In genomic region chr13:110866491-110867170, GRCh38 we compare ENCODE assay signal across 20 cellular contexts. TPM values are rescaled to one million over a fixed set of nuclear protein-coding genes. Genes with fewer than 3 reads are reported as not detected.
A peak's percentile ranks its signal among the peaks of the same experiment; 100 is the strongest.
DNase-seq lines count a peak whose midpoint lies in the region; ATAC-seq, FAIRE-seq and TF ChIP-seq lines count a peak whose summit lies in the region.
"Had no signal": no experiment of that assay in that cellular context is flagged by ENCODE, and none has a peak within 500 bp of the region (broad histone marks: within the 10 kb centered on the region; RNA-seq: fewer than 3 reads in every experiment).

No MANE protein-coding gene starts in this region.

- H3K9me1 ChIP-seq in K562 (ENCODE audit: control insufficient read depth, insufficient read depth, low read length), result no peaks in the 10 kb centered on the region

- H3K27me3 ChIP-seq in HCT116 (ENCODE audit: insufficient read depth, low read length), result no peaks in the 10 kb centered on the region
- H3K27me3 ChIP-seq in K562 (ENCODE audit: control insufficient read depth in 2 of 2, insufficient read depth in 2 of 2, low read length in 2 of 2), result no peaks in the 10 kb centered on the region
- peaks cover 0 to 3% (median 0%) of the 10 kb centered on the region in 3 experiments for H3K27me3 ChIP-seq in neuronal stem cell (ENCODE audit: control insufficient read depth in 3 of 3, insufficient read depth in 3 of 3, low read depth in 1 of 3, low read length in 3 of 3)
- H3K27me3 ChIP-seq: BLaER1 had no signal

- H3K9me2 ChIP-seq in HCT116 (ENCODE audit: insufficient read depth), result no peaks in the 10 kb centered on the region

- H4K91ac ChIP-seq in neuronal stem cell (ENCODE audit: low read depth, low read length, poor library complexity), result peak overlapping the region; percentile 49

- peaks cover 15 to 31% of the 10 kb centered on the region in 2 experiments for H3K4me1 ChIP-seq in HCT116 (ENCODE audit: control insufficient read depth in 1 of 2, insufficient read depth in 2 of 2, low read length in 2 of 2)
- peaks cover 15 to 16% of the 10 kb centered on the region in 2 experiments; a peak in 4 of 5 replicates for H3K4me1 ChIP-seq in K562 (replicated peaks in 1 of 2; ENCODE audit: control insufficient read depth in 2 of 2, insufficient read depth in 2 of 2, low read length in 2 of 2)
- peaks cover 7 to 25% of the 10 kb centered on the region in 2 donors for H3K4me1 ChIP-seq in neuronal stem cell (ENCODE audit: control insufficient read depth in 2 of 2, insufficient read depth in 1 of 2, low read depth in 1 of 2, low read length in 2 of 2)
- H3K4me1 ChIP-seq: BLaER1 had no signal

- no peak overlapping the region for H2BK120ac ChIP-seq in neuronal stem cell (ENCODE audit: low read depth, low read length)

- H3K14ac ChIP-seq in neuronal stem cell (ENCODE audit: low read length), result no peak overlapping the region

- H3K36me3 ChIP-seq in HCT116 (ENCODE audit: control insufficient read depth in 1 of 2, insufficient read depth in 2 of 2, low read length in 2 of 2) (no peaks in the 10 kb centered on the region), K562 (ENCODE audit: control insufficient read depth, insufficient read depth, low read length) (no peaks in the 10 kb centered on the region), neuronal stem cell (replicated peaks in 1 of 2; ENCODE audit: control insufficient read depth in 2 of 2, insufficient read depth in 2 of 2, low read length in 2 of 2) (no peaks in the 10 kb centered on the region)
- H3K36me3 ChIP-seq: BLaER1 had no signal

- H2AFZ ChIP-seq in HCT116 (ENCODE audit: low read depth, low read length, poor library complexity, severe bottlenecking) (no peak overlapping the region), K562 (ENCODE audit: low read depth, low read length) (no peak overlapping the region), neuronal stem cell (ENCODE audit: low read length) (no peak overlapping the region)
- H2AFZ ChIP-seq: GM23248 had no signal

- no peaks in the 10 kb centered on the region for H3K36me3 Mint-ChIP-seq in activated CD4-positive, alpha-beta T cell treated with anti-CD3 and anti-CD28 coated beads for 36 hours (ENCODE audit: low read depth)
- H3K36me3 Mint-ChIP-seq: CD4-positive, CD25-positive, alpha-beta regulatory T cell; CD8-positive, alpha-beta T cell had no signal

- no peak overlapping the region for H2AK5ac ChIP-seq in neuronal stem cell (ENCODE audit: low read depth, low read length)

- no peak for TF ChIP-seq POLR2A in HCT116 (IDR thresholded peaks at IDR 0.05; ENCODE audit: borderline replicate concordance, extremely low read depth, insufficient read depth, insufficient read length)
- TF ChIP-seq POLR2A in K562 (conservative IDR thresholded peaks at IDR 0.05), result no peak

- POLR2A ChIA-PET in HCT116 (lab: Charles Lee), result no interaction called here
- POLR2A ChIA-PET in K562 (lab: Yijun Ruan, JAX), result no interaction called here
- POLR2A ChIA-PET in activated CD4-positive, alpha-beta T cell treated with anti-CD3 and anti-CD28 coated beads for 36 hours (lab: Charles Lee), result no interaction called here

- TF ChIP-seq CTCF in HCT116 (IDR thresholded peaks at IDR 0.05 in 2 of 3, conservative IDR thresholded peaks at IDR 0.05 in 1 of 3; ENCODE audit: borderline replicate concordance in 1 of 3, insufficient read depth in 1 of 3, low read depth in 2 of 3, low read length in 2 of 3) (no peak), K562 (IDR thresholded peaks at IDR 0.05 in 2 of 3, conservative IDR thresholded peaks at IDR 0.05 in 1 of 3; ENCODE audit: insufficient read depth in 2 of 3, low read depth in 1 of 3, low read length in 3 of 3) (no peak)

- H3K18ac ChIP-seq in neuronal stem cell (ENCODE audit: low read length), result no peak overlapping the region

- H3K9me3 ChIP-seq in HCT116 (ENCODE audit: control insufficient read depth in 1 of 2, insufficient read depth in 1 of 2, low read depth in 1 of 2, low read length in 2 of 2) (no peaks in the 10 kb centered on the region), K562 (replicated peaks; ENCODE audit: control insufficient read depth, insufficient read depth, low read depth, low read length) (peaks cover 3% of the 10 kb centered on the region; the same call in 1 of the 2 replicates), neuronal stem cell (replicated peaks in 1 of 2; ENCODE audit: control insufficient read depth in 2 of 2, insufficient read depth in 1 of 2, low read depth in 1 of 2, low read length in 2 of 2) (peaks cover 0 to 4% of the 10 kb centered on the region in 2 donors)
- H3K9me3 ChIP-seq: BLaER1, Caco-2 had no signal

- DNase-seq in HCT116 (ENCODE audit: low read depth, low spot score), result no peak
- DNase-seq in K562 (ENCODE audit: extremely low read depth in 1 of 4, low spot score in 3 of 4), result no peak
- no peak for DNase-seq in neuronal stem cell (ENCODE audit: low spot score)
- DNase-seq in activated CD4-positive, alpha-beta T cell treated with anti-CD3 and anti-CD28 coated beads for 36 hours, result no peak
- DNase-seq: Caco-2; CD4-positive, CD25-positive, alpha-beta regulatory T cell; CD8-positive, alpha-beta T cell; DMS153; DND-41; GM23248; H9; HFFc6 had no signal

- FAIRE-seq in K562 (lab: Jason Lieb, UNC), result no peak
- FAIRE-seq: G401.6, GM12892, GM19239 had no signal

- H4K20me1 ChIP-seq in HCT116 (ENCODE audit: insufficient read depth) (no peaks in the 10 kb centered on the region), K562 (replicated peaks; ENCODE audit: control insufficient read depth, insufficient read depth, low read length) (no peaks in the 10 kb centered on the region)
- H4K20me1 ChIP-seq: BLaER1 had no signal

- H2BK15ac ChIP-seq in neuronal stem cell (ENCODE audit: low read length), result no peak overlapping the region

- BruUV-seq in HCT116 (replicated peaks; lab: Mats Ljungman, UMichigan) (no TSS peak), K562 (replicated peaks; lab: Mats Ljungman, UMichigan) (no TSS peak)

- peaks cover 3% of the 10 kb centered on the region for H3K4me1 Mint-ChIP-seq in activated CD4-positive, alpha-beta T cell treated with anti-CD3 and anti-CD28 coated beads for 36 hours
- H3K4me1 Mint-ChIP-seq: B cell had no signal

- in situ Hi-C loops in K562 (cut with MboI), result no loop called here

- no peak overlapping the region for H2BK12ac ChIP-seq in neuronal stem cell (ENCODE audit: low read length)

- CTCF ChIA-PET in HCT116 (lab: Charles Lee) (no interaction called here), K562 (lab: Yijun Ruan, JAX; ENCODE audit: low intra/inter-chr PET ratio) (no interaction called here)
- CTCF ChIA-PET in activated CD4-positive, alpha-beta T cell treated with anti-CD3 and anti-CD28 coated beads for 36 hours (lab: Charles Lee), result no interaction called here

- RAD21 ChIA-PET in HCT116 (lab: Charles Lee; ENCODE audit: low non-redundant PET in 1 of 2, low total read pairs in 2 of 2, uncharacterized antibody in 2 of 2, unreplicated experiment in 2 of 2), result no interaction called here

- H3K4me2 ChIP-seq in HCT116 (ENCODE audit: low read length) (no peak overlapping the region), K562 (ENCODE audit: insufficient read depth, low read length) (no peak overlapping the region), neuronal stem cell (ENCODE audit: insufficient read depth, low read length, poor library complexity, severe bottlenecking) (no peak overlapping the region)
- H3K4me2 ChIP-seq: BLaER1 had no signal

- H3K27ac Mint-ChIP-seq in activated CD4-positive, alpha-beta T cell treated with anti-CD3 and anti-CD28 coated beads for 36 hours, result no peak overlapping the region
- H3K27ac Mint-ChIP-seq: B cell; CD4-positive, CD25-positive, alpha-beta regulatory T cell; CD8-positive, alpha-beta T cell; H9; HFFc6 had no signal

- no peak overlapping the region for H3K4me3 Mint-ChIP-seq in activated CD4-positive, alpha-beta T cell treated with anti-CD3 and anti-CD28 coated beads for 36 hours
- H3K4me3 Mint-ChIP-seq: B cell; CD4-positive, CD25-positive, alpha-beta regulatory T cell; CD8-positive, alpha-beta T cell; H9; HFFc6 had no signal

- intact Hi-C loops in HCT116 (cut with micrococcal nuclease), result no loop called here
- intact Hi-C loops in K562 (cut with micrococcal nuclease), result no loop called here
- intact Hi-C loops in activated CD4-positive, alpha-beta T cell treated with anti-CD3 and anti-CD28 coated beads for 36 hours (cut with DNase I, micrococcal nuclease), result no loop called here

- no peak overlapping the region for H3K27ac ChIP-seq in HCT116 (ENCODE audit: low read depth, low read length)
- no peak overlapping the region for H3K27ac ChIP-seq in K562 (ENCODE audit: extremely low read depth, low read depth, low read length)
- H3K27ac ChIP-seq in neuronal stem cell (replicated peaks; ENCODE audit: low read length), result no peak overlapping the region
- H3K27ac ChIP-seq: BLaER1, C4-2B, GM23248 had no signal

- H3K4ac ChIP-seq in neuronal stem cell (ENCODE audit: low read length), result no peak overlapping the region

- H3K4me3 ChIP-seq in HCT116 (replicated peaks in 1 of 2; ENCODE audit: low read depth in 1 of 2, low read length in 2 of 2) (no peak overlapping the region), K562 (no peak overlapping the region), neuronal stem cell (ENCODE audit: low read length in 2 of 2) (no peak overlapping the region)
- H3K4me3 ChIP-seq: BLaER1, GM23248 had no signal

- H4K8ac ChIP-seq in neuronal stem cell (ENCODE audit: low read depth, low read length), result no peak overlapping the region

- 73% methylated on average over 9 of the region's 11 CpGs for WGBS in K562 (ENCODE audit: insufficient coverage, low coverage, missing lambda C conversion rate)
- WGBS in neuronal stem cell (ENCODE audit: extremely low coverage in 2 of 2, insufficient read length in 2 of 2, insufficient replicate concordance in 1 of 2), 2 donors, result no CpG with 5 or more reads among the region's 11 CpGs

- ATAC-seq in HCT116, result no peak
- no peak for ATAC-seq in K562
- ATAC-seq in GM21447 (IDR thresholded peaks at IDR 0.05; ENCODE audit: unreplicated experiment), result no peak
- no peak for ATAC-seq in activated CD4-positive, alpha-beta T cell treated with anti-CD3 and anti-CD28 coated beads for 36 hours
- no peak for ATAC-seq in GM19455 (IDR thresholded peaks at IDR 0.05; ENCODE audit: unreplicated experiment)
- ATAC-seq: CD8-positive, alpha-beta T cell had no signal

- no peaks in the 10 kb centered on the region for H3K79me2 ChIP-seq in HCT116 (ENCODE audit: insufficient read depth, low read length)
- peaks cover 10% of the 10 kb centered on the region; the same call in 2 of the 3 replicates for H3K79me2 ChIP-seq in K562 (ENCODE audit: control insufficient read depth, insufficient read depth, low read length)

- no peak overlapping the region for H2BK5ac ChIP-seq in neuronal stem cell (ENCODE audit: low read length)

- no peak overlapping the region for H3K23ac ChIP-seq in neuronal stem cell (ENCODE audit: low read depth, low read length, poor library complexity)

- peaks cover 40% of the 10 kb centered on the region for H3K27me3 Mint-ChIP-seq in activated CD4-positive, alpha-beta T cell treated with anti-CD3 and anti-CD28 coated beads for 36 hours

- no peak for TF ChIP-seq EP300 in K562 (IDR thresholded peaks at IDR 0.05; ENCODE audit: low read length)

- H3K9ac ChIP-seq in HCT116 (ENCODE audit: low read length) (no peak overlapping the region), K562 (ENCODE audit: insufficient read depth in 1 of 2, low read depth in 2 of 2, low read length in 2 of 2) (no peak overlapping the region), neuronal stem cell (ENCODE audit: low read depth, low read length, poor library complexity) (no peak overlapping the region)
- H3K9ac ChIP-seq: BLaER1, GM23248 had no signal

- H3K79me1 ChIP-seq in neuronal stem cell (ENCODE audit: low read depth, low read length), result no peaks in the 10 kb centered on the region

- H3K9me3 Mint-ChIP-seq in activated CD4-positive, alpha-beta T cell treated with anti-CD3 and anti-CD28 coated beads for 36 hours (ENCODE audit: low read depth), result no peaks in the 10 kb centered on the region
- H3K9me3 Mint-ChIP-seq: CD8-positive, alpha-beta T cell; H9; HFFc6 had no signal

- TF ChIP-seq RAD21 in HCT116 (IDR thresholded peaks at IDR 0.05; ENCODE audit: low read depth) (no peak), K562 (CRISPR knock-in tag; conservative IDR thresholded peaks at IDR 0.05 in 1 of 2, IDR thresholded peaks at IDR 0.05 in 1 of 2) (no peak)

RNA-seq across cellular contexts. Expression of gene ANKRD10, which starts 48.2 kb away (rescaled TPM):
- 173 TPM for total RNA-seq in HCT116 (2021; ENCODE audit: unreplicated experiment)
- polyA plus RNA-seq in HCT116 (2012), result 96.3 and 102 TPM in 2 replicates
- 178 and 324 TPM in 2 replicates for total RNA-seq in K562 (2011; cell fraction: chromatin; rRNA removed; ENCODE audit: low replicate concordance)
- 159 and 175 TPM in 2 replicates for total RNA-seq in K562 (2011; cell fraction: nucleolus; rRNA removed)
- 205 and 428 TPM in 2 replicates for total RNA-seq in K562 (2011; cell fraction: nucleoplasm; rRNA removed)
- 45.0 and 50.2 TPM in 2 replicates for total RNA-seq in K562 (2014; rRNA removed)
- total RNA-seq in K562 (2014; rRNA removed; fragmentation: Illumina TruSeq; extraction: Trizol), result 53.0 and 67.7 TPM in 2 replicates
- 45.4 and 61.9 TPM in 2 replicates for total RNA-seq in K562 (2015; rRNA removed; fragmentation: Illumina TruSeq; extraction: Trizol)
- 46.9 and 55.0 TPM in 2 replicates for total RNA-seq in K562 (2021)
- polyA plus RNA-seq in K562 (2011; rRNA removed), result 169 and 183 TPM in 2 replicates
- 54.2 and 61.3 TPM in 2 replicates for polyA plus RNA-seq in K562 (2011; cell fraction: cytosol; rRNA removed)
- polyA plus RNA-seq in K562 (2011; cell fraction: nucleus; rRNA removed), result 416 and 593 TPM in 2 replicates
- polyA plus RNA-seq in K562 (2012), result 32.3 and 57.8 TPM in 2 replicates
- polyA plus RNA-seq in K562 (2014; fragmentation: Illumina TruSeq; extraction: Trizol), result 21.7 and 23.2 TPM in 2 replicates
- 10 to 100 TPM; 22.1 to 31.0 TPM for polyA plus RNA-seq in K562 (2014; fragmentation: Nextera tagmentation; extraction: Ambion mirVana)
- polyA plus RNA-seq in K562 (2014; rRNA removed), result 36.8 and 40.2 TPM in 2 replicates
- 108 and 129 TPM in 2 replicates for polyA minus RNA-seq in K562 (2011; rRNA and poly(A)+ RNA removed)
- 91.0 and 108 TPM in 2 replicates for polyA minus RNA-seq in K562 (2011; cell fraction: cytosol; rRNA and poly(A)+ RNA removed)
- 588 and 736 TPM in 2 replicates for polyA minus RNA-seq in K562 (2011; cell fraction: nucleus; rRNA and poly(A)+ RNA removed)
- 91.9 TPM for polyA plus RNA-seq in neuronal stem cell (2013, experiment 1 of 2)
- 92.3 TPM for polyA plus RNA-seq in neuronal stem cell (2013, experiment 2 of 2)
- total RNA-seq in activated CD4-positive, alpha-beta T cell treated with anti-CD3 and anti-CD28 coated beads for 36 hours, result 10 to 100 TPM; 65.1 to 91.8 TPM

Comparison
In these comparisons a context has a peak if more than half of its experiments do, and no peak if none do; other contexts are left out.
1. Of the 22 proteins assayed by ChIP-seq in both K562 and HCT116: peak only in K562: none; only in HCT116: POLR2AphosphoS5; in both: none; in neither: 21.